8 cellular contexts compared by ENCODE assay signal in the genomic region with DNA sequence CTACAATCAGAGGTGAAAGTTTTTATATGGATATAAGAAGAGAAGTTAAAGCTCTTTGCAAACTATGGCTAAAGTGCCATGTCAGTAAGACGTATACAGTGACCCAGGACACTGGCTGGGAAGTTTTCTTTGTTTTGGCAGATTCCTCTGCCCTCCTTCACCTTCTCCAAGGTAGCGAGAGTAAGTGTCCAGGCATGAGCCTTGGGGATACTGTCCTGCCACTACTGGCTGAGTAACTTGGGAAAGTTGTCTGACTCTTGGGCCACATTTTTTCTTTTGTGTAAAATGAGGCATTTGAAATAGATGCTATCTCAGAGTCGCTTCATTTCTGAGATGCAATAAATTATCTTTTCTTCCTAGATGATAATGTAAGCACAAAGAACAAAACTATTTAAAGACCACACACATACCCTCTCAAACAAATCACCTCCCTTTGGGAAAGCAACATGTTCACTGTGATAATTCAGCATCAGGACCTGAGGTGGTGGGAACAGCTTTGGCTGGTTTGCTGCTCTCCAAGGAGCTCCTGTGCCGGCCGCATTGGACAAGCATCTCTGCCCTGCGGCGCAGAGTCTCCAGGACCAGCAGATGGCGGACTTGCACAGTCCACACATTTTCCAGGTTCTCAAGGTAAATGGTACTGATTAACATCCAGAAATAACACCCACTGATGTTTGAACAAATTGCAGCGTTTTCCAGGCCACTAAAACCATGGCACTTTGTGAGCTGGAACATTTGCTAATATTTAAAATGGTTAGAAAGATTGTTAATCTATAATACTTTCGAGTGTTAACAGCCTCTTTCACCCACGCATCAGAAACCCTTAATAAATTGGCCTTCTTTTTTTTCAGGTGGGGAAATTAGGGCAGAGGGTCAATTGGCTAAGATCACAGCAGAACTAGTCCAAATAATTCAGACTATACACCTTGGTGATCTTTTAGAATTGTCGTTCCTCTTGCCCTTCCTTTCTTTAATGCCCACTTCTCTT.
A peak's percentile ranks its signal among the peaks of the same experiment; 100 is the strongest.
DNase-seq lines count a peak whose midpoint lies in the region; ATAC-seq, FAIRE-seq and TF ChIP-seq lines count a peak whose summit lies in the region.

No MANE protein-coding gene starts in this region.

- DNase-seq in A549 (ENCODE audit: low read depth in 1 of 2, low spot score in 1 of 2) (peak; percentile 57 to 82), NCI-H2227 (lab: John Stamatoyannopoulos, UW; ENCODE audit: unreplicated experiment) (peak; percentile 85), germinal center (ENCODE audit: low spot score) (peak; percentile 23), posterior cingulate gyrus (peak; percentile 61 to 97 (median 78))
- peak; percentile 59 for DNase-seq in activated CD8-positive, alpha-beta memory T cell treated with anti-CD3 and anti-CD28 coated beads, Interleukin-2, amount 10 ng/mL, durations not matched to agents 7 days and 5 days
- DNase-seq in effector CD4-positive, alpha-beta T cell: no peak

- H3K27ac ChIP-seq in A549: no peak overlapping the region

- WGBS in A549 (ENCODE audit: missing lambda C conversion rate): 26% methylated on average over 12 of the region's 12 CpGs

- no peaks in the 10 kb centered on the region for H3K9me3 Mint-ChIP-seq in activated CD8-positive, alpha-beta memory T cell treated with anti-CD3 and anti-CD28 coated beads, Interleukin-2, amount 10 ng/mL, durations not matched to agents 7 days and 5 days (ENCODE audit: low read depth)

- no peak for FAIRE-seq in A549 (lab: Jason Lieb, UNC)

- intact Hi-C loops in posterior cingulate gyrus (cut with DNase I): loop anchor here (2.0 to 5.0 kb wide), 2 partner anchors 304 to 487 kb away; no protein-coding TSS in a partner anchor

- POLR2A ChIA-PET in A549 (lab: Yijun Ruan, JAX): interaction anchor here (0.7 to 1.4 kb wide), 2 partner anchors 250 to 534 kb away, joined by 3 to 4 read pairs; a partner anchor contains a TSS

- CTCF ChIA-PET in A549 (lab: Yijun Ruan, JAX): interaction anchor here (0.5 to 5.9 kb wide), 97 partner anchors 8 to 1130 kb away, joined by 3 to 105 read pairs (median 5); a partner anchor contains a TSS
- CTCF ChIA-PET in activated CD8-positive, alpha-beta memory T cell treated with anti-CD3 and anti-CD28 coated beads, Interleukin-2, amount 10 ng/mL, durations not matched to agents 7 days and 5 days (lab: Charles Lee): interaction anchor here (0.6 to 5.2 kb wide), 29 partner anchors 10 to 535 kb away, joined by 3 to 51 read pairs (median 4); a partner anchor contains a TSS

- ATAC-seq in A549 (peak; percentile 95 to 96), GM18505 (IDR thresholded peaks at IDR 0.05; ENCODE audit: unreplicated experiment) (peak; percentile 43), HG03139 (IDR thresholded peaks at IDR 0.05; ENCODE audit: unreplicated experiment) (peak; percentile 61)
- no peak for ATAC-seq in activated CD8-positive, alpha-beta memory T cell treated with anti-CD3 and anti-CD28 coated beads, Interleukin-2, amount 10 ng/mL, durations not matched to agents 7 days and 5 days

- no peaks in the 10 kb centered on the region for H3K36me3 Mint-ChIP-seq in activated CD8-positive, alpha-beta memory T cell treated with anti-CD3 and anti-CD28 coated beads, Interleukin-2, amount 10 ng/mL, durations not matched to agents 7 days and 5 days

- no peaks in the 10 kb centered on the region for H3K9me3 ChIP-seq in A549

- H3K4me3 ChIP-seq in A549: no peak overlapping the region

- TF ChIP-seq RAD21 in A549 (conservative IDR thresholded peaks at IDR 0.05 in 1 of 2, IDR thresholded peaks at IDR 0.05 in 1 of 2): peak; percentile 94 to 96

- peak; percentile 91 for TF ChIP-seq CTCF in A549 (IDR thresholded peaks at IDR 0.05)

- peaks cover 16% of the 10 kb centered on the region for H3K4me1 ChIP-seq in A549

- no peak for TF ChIP-seq POLR2A in A549 (IDR thresholded peaks at IDR 0.05; ENCODE audit: low read length)
- TF ChIP-seq POLR2A in GM18505 (IDR thresholded peaks at IDR 0.05; ENCODE audit: borderline replicate concordance, extremely low read depth, insufficient read depth, insufficient read length): no peak

- no peaks in the 10 kb centered on the region for H3K4me1 Mint-ChIP-seq in activated CD8-positive, alpha-beta memory T cell treated with anti-CD3 and anti-CD28 coated beads, Interleukin-2, amount 10 ng/mL, durations not matched to agents 7 days and 5 days

- 0 out of 3 replicates have a peak overlapping the region, but pooled peaks have one; percentile 2 for H3K4me2 ChIP-seq in A549

- no peak overlapping the region for H3K4me3 Mint-ChIP-seq in activated CD8-positive, alpha-beta memory T cell treated with anti-CD3 and anti-CD28 coated beads, Interleukin-2, amount 10 ng/mL, durations not matched to agents 7 days and 5 days

- H3K27ac Mint-ChIP-seq in activated CD8-positive, alpha-beta memory T cell treated with anti-CD3 and anti-CD28 coated beads, Interleukin-2, amount 10 ng/mL, durations not matched to agents 7 days and 5 days: no peak overlapping the region

- TF ChIP-seq EP300 in A549 (IDR thresholded peaks at IDR 0.05): no peak

- H3K27me3 Mint-ChIP-seq in activated CD8-positive, alpha-beta memory T cell treated with anti-CD3 and anti-CD28 coated beads, Interleukin-2, amount 10 ng/mL, durations not matched to agents 7 days and 5 days: peaks cover 33% of the 10 kb centered on the region

TF ChIP-seq in A549, 52 proteins besides CTCF, POLR2A, EP300 and RAD21:
- TF ChIP-seq SMC3 (IDR thresholded peaks at IDR 0.05) (peak; percentile 93), NR3C1 (IDR thresholded peaks at IDR 0.05) (no peak)
